15 cellular contexts compared by ENCODE assay signal in genomic region chr10:77349226-77349625, GRCh38.
"Had no signal": no experiment of that assay in that cellular context is flagged by ENCODE, and none has a peak within 500 bp of the region (broad histone marks: within the 10 kb centered on the region; RNA-seq: fewer than 3 reads in every experiment).

No MANE protein-coding gene starts in this region.

- H3K27me3 Mint-ChIP-seq: activated B cell treated with CpG ODN at 0.5 μM for 24 hours; activated CD4-positive, alpha-beta memory T cell treated with anti-CD3 and anti-CD28 coated beads, Interleukin-2, amount 10 ng/mL, durations not matched to agents 7 days and 5 days; activated CD8-positive, alpha-beta memory T cell treated with anti-CD3 and anti-CD28 coated beads, Interleukin-2, amount 10 ng/mL, durations not matched to agents 7 days and 5 days; activated naive CD8-positive, alpha-beta T cell had no signal

- H3K9me3 Mint-ChIP-seq: activated B cell treated with CpG ODN at 0.5 μM for 24 hours; activated CD4-positive, alpha-beta memory T cell treated with anti-CD3 and anti-CD28 coated beads, Interleukin-2, amount 10 ng/mL, durations not matched to agents 7 days and 5 days; dendritic cell treated with granulocyte-macrophage colony-stimulating factor and Interleukin-4, amounts not matched to agents 40 ng/mL and 50 ng/mL, for 4 days; stimulated activated naive B cell treated with anti-CD40 and anti-IgM and Interleukin-4, amounts not matched to agents 10 μg/mL and 1 μg/mL and 100 μg/mL, for 72 hours had no signal

- H3K4me1 Mint-ChIP-seq: activated B cell treated with CpG ODN at 0.5 μM for 24 hours; activated CD4-positive, alpha-beta memory T cell treated with anti-CD3 and anti-CD28 coated beads, Interleukin-2, amount 10 ng/mL, durations not matched to agents 7 days and 5 days; activated CD8-positive, alpha-beta memory T cell treated with anti-CD3 and anti-CD28 coated beads, Interleukin-2, amount 10 ng/mL, durations not matched to agents 7 days and 5 days; natural killer cell; stimulated activated naive B cell treated with anti-CD40 and anti-IgM and Interleukin-4, amounts not matched to agents 10 μg/mL and 1 μg/mL and 100 μg/mL, for 72 hours; T-cell had no signal

- H3K36me3 Mint-ChIP-seq: activated CD8-positive, alpha-beta memory T cell treated with anti-CD3 and anti-CD28 coated beads, Interleukin-2, amount 10 ng/mL, durations not matched to agents 7 days and 5 days; activated naive CD8-positive, alpha-beta T cell; natural killer cell; stimulated activated naive B cell treated with anti-CD40 and anti-IgM and Interleukin-4, amounts not matched to agents 10 μg/mL and 1 μg/mL and 100 μg/mL, for 72 hours; T-cell had no signal

- ATAC-seq: activated CD8-positive, alpha-beta memory T cell treated with anti-CD3 and anti-CD28 coated beads, Interleukin-2, amount 10 ng/mL, durations not matched to agents 7 days and 5 days; left cardiac atrium; natural killer cell; stimulated activated naive B cell treated with anti-CD40 and anti-IgM and Interleukin-4, amounts not matched to agents 10 μg/mL and 1 μg/mL and 100 μg/mL, for 72 hours; T-cell had no signal

- DNase-seq: activated B cell treated with CpG ODN at 0.5 μM for 24 hours; activated CD4-positive, alpha-beta memory T cell treated with anti-CD3 and anti-CD28 coated beads, Interleukin-2, amount 10 ng/mL, durations not matched to agents 7 days and 5 days; activated CD4-positive, alpha-beta T cell treated with anti-CD3 and anti-CD28 coated beads for 4 hours; activated CD8-positive, alpha-beta memory T cell treated with anti-CD3 and anti-CD28 coated beads, Interleukin-2, amount 10 ng/mL, durations not matched to agents 7 days and 5 days; effector memory CD4-positive, alpha-beta T cell; esophagus squamous epithelium; left cardiac atrium; natural killer cell; sigmoid colon; spleen; stimulated activated naive B cell treated with anti-CD40 and anti-IgM and Interleukin-4, amounts not matched to agents 10 μg/mL and 1 μg/mL and 100 μg/mL, for 72 hours; substantia nigra; T-cell had no signal

- H3K27ac Mint-ChIP-seq: activated B cell treated with CpG ODN at 0.5 μM for 24 hours; activated CD4-positive, alpha-beta memory T cell treated with anti-CD3 and anti-CD28 coated beads, Interleukin-2, amount 10 ng/mL, durations not matched to agents 7 days and 5 days; activated CD8-positive, alpha-beta memory T cell treated with anti-CD3 and anti-CD28 coated beads, Interleukin-2, amount 10 ng/mL, durations not matched to agents 7 days and 5 days; activated naive CD8-positive, alpha-beta T cell; dendritic cell treated with granulocyte-macrophage colony-stimulating factor and Interleukin-4, amounts not matched to agents 40 ng/mL and 50 ng/mL, for 4 days; natural killer cell; stimulated activated naive B cell treated with anti-CD40 and anti-IgM and Interleukin-4, amounts not matched to agents 10 μg/mL and 1 μg/mL and 100 μg/mL, for 72 hours; T-cell had no signal

- H3K4me3 Mint-ChIP-seq: activated B cell treated with CpG ODN at 0.5 μM for 24 hours; activated CD4-positive, alpha-beta memory T cell treated with anti-CD3 and anti-CD28 coated beads, Interleukin-2, amount 10 ng/mL, durations not matched to agents 7 days and 5 days; activated CD8-positive, alpha-beta memory T cell treated with anti-CD3 and anti-CD28 coated beads, Interleukin-2, amount 10 ng/mL, durations not matched to agents 7 days and 5 days; activated naive CD8-positive, alpha-beta T cell; dendritic cell treated with granulocyte-macrophage colony-stimulating factor and Interleukin-4, amounts not matched to agents 40 ng/mL and 50 ng/mL, for 4 days; natural killer cell; stimulated activated naive B cell treated with anti-CD40 and anti-IgM and Interleukin-4, amounts not matched to agents 10 μg/mL and 1 μg/mL and 100 μg/mL, for 72 hours; T-cell had no signal
